8 cellular contexts compared by ENCODE assay signal in the genomic region with DNA sequence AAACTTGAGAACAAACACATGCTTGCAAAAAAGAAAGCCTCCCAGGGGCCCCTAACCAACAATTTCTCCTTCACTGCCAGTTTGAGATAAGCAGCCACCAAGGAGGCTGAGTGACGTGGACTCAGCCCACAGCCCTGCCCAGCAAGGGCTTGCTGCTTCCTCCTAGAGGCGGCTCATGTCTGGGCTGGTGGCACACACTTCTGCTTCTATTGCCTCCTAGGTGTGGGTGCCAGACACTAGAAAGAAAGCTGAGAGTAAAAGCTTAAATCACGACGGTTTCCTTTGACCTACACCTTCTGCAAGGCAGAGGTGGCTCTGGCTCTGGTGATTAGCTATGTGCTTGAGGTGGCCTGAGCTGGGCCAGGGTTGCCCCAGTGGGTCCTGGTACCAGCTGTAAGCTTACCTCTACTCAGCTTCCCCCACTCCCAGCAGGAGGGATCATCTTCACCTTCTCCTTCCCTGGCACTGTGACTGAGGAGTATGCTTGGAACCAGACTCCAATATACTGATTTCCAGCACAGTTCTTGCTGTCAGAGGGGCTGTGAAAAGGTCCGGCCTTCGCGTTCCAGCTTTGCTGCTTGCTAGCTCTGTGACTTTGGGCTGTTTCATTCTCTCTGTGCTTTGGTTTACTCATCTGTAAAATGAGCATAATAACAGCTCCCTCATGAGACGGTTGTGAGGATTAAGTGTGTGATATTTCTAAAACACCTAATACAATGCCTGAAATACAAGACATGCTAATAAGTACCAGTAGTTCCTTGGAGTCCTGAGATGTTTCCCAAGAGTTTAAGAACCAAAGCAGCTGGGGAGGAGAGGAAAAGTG.
DNase-seq lines count a peak whose midpoint lies in the region; ATAC-seq and TF ChIP-seq lines count a peak whose summit lies in the region.

No MANE protein-coding gene starts in this region.

- H3K18ac ChIP-seq in H9 (ENCODE audit: insufficient read length, low read depth, low read length) = no peak overlapping the region

- no peak overlapping the region for H3K23ac ChIP-seq in H9 (ENCODE audit: insufficient read length, low read depth, low read length)

- H3K4ac ChIP-seq in H9 (ENCODE audit: low read depth, low read length) = no peak overlapping the region

- no peaks in the 10 kb centered on the region for H3K9me3 ChIP-seq in H9 (ENCODE audit: control insufficient read depth, low read depth, low read length)

- no peak overlapping the region for H3K4me2 ChIP-seq in H9 (ENCODE audit: insufficient read depth, insufficient read length, low read length)

- H3K79me2 ChIP-seq in H9 (ENCODE audit: insufficient read depth, low read length) = no peaks in the 10 kb centered on the region

- DNase-seq in H9 = peak; percentile 49
- peak; percentile 77 for DNase-seq in activated CD4-positive, alpha-beta T cell treated with anti-CD3 and anti-CD28 coated beads, Interleukin-2, amount 10 ng/mL, durations not matched to agents 7 days and 5 days
- peak; percentile 91 for DNase-seq in central memory CD4-positive, alpha-beta T cell
- peak; percentile 43 to 71 for DNase-seq in stimulated activated CD4-positive, alpha-beta T cell treated with anti-CD3 and anti-CD28 coated beads, Interleukin-4, amount 100 ng/mL, for 4 hours
- DNase-seq in SW 1271 (lab: John Stamatoyannopoulos, UW) = no peak
- DNase-seq in ecto neural progenitor cell (ENCODE audit: low spot score) = no peak
- DNase-seq in HPDE6-E6E7 (ENCODE audit: extremely low spot score) = no peak

- H3K4me1 ChIP-seq in H9 (ENCODE audit: insufficient read depth, low read length) = no peaks in the 10 kb centered on the region

- no peak overlapping the region for H2AK5ac ChIP-seq in H9 (ENCODE audit: insufficient read length, low read length)

- no peak overlapping the region for H3K27ac Mint-ChIP-seq in H9
- peak overlapping the region; percentile 81 for H3K27ac Mint-ChIP-seq in activated CD4-positive, alpha-beta T cell treated with anti-CD3 and anti-CD28 coated beads, Interleukin-2, amount 10 ng/mL, durations not matched to agents 7 days and 5 days

- POLR2A ChIA-PET in activated CD4-positive, alpha-beta T cell treated with anti-CD3 and anti-CD28 coated beads, Interleukin-2, amount 10 ng/mL, durations not matched to agents 7 days and 5 days (lab: Charles Lee) = interaction anchor here (0.7 to 1.0 kb wide), 2 partner anchors 28 to 30 kb away, joined by 3 read pairs; no protein-coding TSS in a partner anchor

- peaks cover 3% of the 10 kb centered on the region for H3K27me3 Mint-ChIP-seq in H9 (ENCODE audit: low read depth)
- no peaks in the 10 kb centered on the region for H3K27me3 Mint-ChIP-seq in activated CD4-positive, alpha-beta T cell treated with anti-CD3 and anti-CD28 coated beads, Interleukin-2, amount 10 ng/mL, durations not matched to agents 7 days and 5 days

- no peak overlapping the region for H3K27ac ChIP-seq in H9 (ENCODE audit: insufficient read length, low read depth, low read length)

- no peak overlapping the region for H2BK12ac ChIP-seq in H9 (ENCODE audit: insufficient read length, low read depth, low read length)

- no peak overlapping the region for H2AFZ ChIP-seq in H9 (ENCODE audit: low read length)

- no peak overlapping the region for H2BK5ac ChIP-seq in H9 (ENCODE audit: insufficient read length, low read length)

- H2BK20ac ChIP-seq in H9 (ENCODE audit: low read depth, low read length, poor library complexity, severe bottlenecking) = no peak overlapping the region

- H4K20me1 ChIP-seq in H9 (ENCODE audit: control insufficient read depth, insufficient read depth, insufficient read length) = no peaks in the 10 kb centered on the region

- H3K27me3 ChIP-seq in H9 (ENCODE audit: insufficient read depth, low read length) = no peaks in the 10 kb centered on the region

- no peak overlapping the region for H2BK15ac ChIP-seq in H9 (ENCODE audit: low read depth, low read length)

- H3K4me1 Mint-ChIP-seq in H9 = peaks cover 20 to 25% of the 10 kb centered on the region in 2 experiments
- peaks cover 27% of the 10 kb centered on the region for H3K4me1 Mint-ChIP-seq in activated CD4-positive, alpha-beta T cell treated with anti-CD3 and anti-CD28 coated beads, Interleukin-2, amount 10 ng/mL, durations not matched to agents 7 days and 5 days

- H3T11ph ChIP-seq in H9 (ENCODE audit: low read length) = no peak overlapping the region

- H3K9me3 Mint-ChIP-seq in H9 = no peaks in the 10 kb centered on the region
- H3K9me3 Mint-ChIP-seq in activated CD4-positive, alpha-beta T cell treated with anti-CD3 and anti-CD28 coated beads, Interleukin-2, amount 10 ng/mL, durations not matched to agents 7 days and 5 days = no peaks in the 10 kb centered on the region

- no peak overlapping the region for H4K5ac ChIP-seq in H9 (ENCODE audit: insufficient read length, low read depth, low read length)

- H4K8ac ChIP-seq in H9 (replicated peaks; ENCODE audit: insufficient read length, low read depth, low read length) = no peak overlapping the region

- no peak overlapping the region for H4K91ac ChIP-seq in H9 (ENCODE audit: insufficient read length, low read depth, low read length)

- no CpG with 5 or more reads among the region's 8 CpGs for WGBS in H9 (ENCODE audit: extremely low coverage, insufficient read length, low lambda C conversion rate)

- no peak overlapping the region for H3K9ac ChIP-seq in H9 (ENCODE audit: extremely low read depth, insufficient read length, low read length)

- CTCF ChIA-PET in activated CD4-positive, alpha-beta T cell treated with anti-CD3 and anti-CD28 coated beads, Interleukin-2, amount 10 ng/mL, durations not matched to agents 7 days and 5 days (lab: Charles Lee) = interaction anchor here (0.6 to 2.9 kb wide), 20 partner anchors 11 to 314 kb away, joined by 3 to 11 read pairs (median 4); no protein-coding TSS in a partner anchor

- H2BK120ac ChIP-seq in H9 (ENCODE audit: low read depth, low read length, poor library complexity, severe bottlenecking) = no peak overlapping the region

- no peak overlapping the region for H3K56ac ChIP-seq in H9 (ENCODE audit: insufficient read length, low read depth, low read length)

- H3K4me3 Mint-ChIP-seq in H9 = no peak overlapping the region
- H3K4me3 Mint-ChIP-seq in activated CD4-positive, alpha-beta T cell treated with anti-CD3 and anti-CD28 coated beads, Interleukin-2, amount 10 ng/mL, durations not matched to agents 7 days and 5 days = no peak overlapping the region

- no peak overlapping the region for H3K14ac ChIP-seq in H9 (ENCODE audit: insufficient read depth, low read length)

- ATAC-seq in GM21526 (IDR thresholded peaks at IDR 0.05; ENCODE audit: low FRiP score, unreplicated experiment) = no peak

- H3K36me3 Mint-ChIP-seq in H9 (ENCODE audit: insufficient read depth in 1 of 3, low read depth in 3 of 3) = no peaks in the 10 kb centered on the region
- H3K36me3 Mint-ChIP-seq in activated CD4-positive, alpha-beta T cell treated with anti-CD3 and anti-CD28 coated beads, Interleukin-2, amount 10 ng/mL, durations not matched to agents 7 days and 5 days (ENCODE audit: low read depth) = no peaks in the 10 kb centered on the region

- H3K79me1 ChIP-seq in H9 (ENCODE audit: insufficient read depth, low read depth, low read length, poor library complexity, severe bottlenecking) = no peaks in the 10 kb centered on the region

- H3K23me2 ChIP-seq in H9 (ENCODE audit: insufficient read length, low read depth, low read length, poor library complexity, severe bottlenecking) = no peaks in the 10 kb centered on the region

- no peak; the same call in 2 of the 3 replicates for TF ChIP-seq CTCF in H9 (conservative IDR thresholded peaks at IDR 0.05)

Comparison
In these comparisons a context has a peak if more than half of its experiments do, and no peak if none do; other contexts are left out.
1. DNase-seq: peak in H9 (single experiment), activated CD4-positive, alpha-beta T cell treated with anti-CD3 and anti-CD28 coated beads, Interleukin-2, amount 10 ng/mL, durations not matched to agents 7 days and 5 days (single experiment), central memory CD4-positive, alpha-beta T cell (single experiment) and stimulated activated CD4-positive, alpha-beta T cell treated with anti-CD3 and anti-CD28 coated beads, Interleukin-4, amount 100 ng/mL, for 4 hours (2 of 2); none in SW 1271 (0 of 2), ecto neural progenitor cell (single experiment) and HPDE6-E6E7 (single experiment).